ENCODE assay signal across 15 cellular contexts in the genomic region with DNA sequence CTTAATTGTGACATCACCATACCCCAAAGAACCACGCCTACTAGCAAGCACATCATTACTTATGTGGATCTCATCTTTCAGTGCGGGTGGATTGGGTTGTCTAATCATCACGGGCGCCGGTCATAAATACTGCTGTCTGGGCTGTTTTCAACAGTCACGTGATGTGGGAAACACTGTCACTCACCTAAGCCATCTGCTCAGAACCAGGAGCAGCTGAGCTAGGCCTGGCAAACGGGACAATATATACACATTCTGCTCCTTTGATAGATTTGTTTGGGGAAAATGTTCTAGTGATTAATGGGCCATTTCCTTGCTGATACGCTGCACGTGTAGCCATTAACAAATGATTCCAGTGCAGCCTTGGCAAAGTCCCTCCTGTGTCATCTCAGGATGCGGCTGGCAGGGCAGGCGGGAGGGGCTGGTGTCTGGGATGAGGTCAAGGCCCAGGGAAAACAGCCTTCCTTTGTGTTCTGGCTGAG.
DNase-seq lines count a peak whose midpoint lies in the region; ATAC-seq and TF ChIP-seq lines count a peak whose summit lies in the region.
"Had no signal": no experiment of that assay in that cellular context is flagged by ENCODE, and none has a peak within 500 bp of the region (broad histone marks: within the 10 kb centered on the region; RNA-seq: fewer than 3 reads in every experiment).

No MANE protein-coding gene starts in this region.

- no peaks in the 10 kb centered on the region for H3K4me1 ChIP-seq in liver (ENCODE audit: control insufficient read depth in 4 of 4, insufficient read depth in 4 of 4, low read length in 3 of 4)

- no peak overlapping the region for H3K27ac ChIP-seq in liver (ENCODE audit: low read depth in 1 of 2, low read length in 2 of 2)

- H3K4me3 ChIP-seq in AG10803 (ENCODE audit: low read length): no peak overlapping the region
- H3K4me3 ChIP-seq in liver (ENCODE audit: low read depth in 1 of 3, low read length in 3 of 3): no peak overlapping the region

- H3K9me3 ChIP-seq in liver (ENCODE audit: control insufficient read depth in 4 of 4, low read length in 3 of 4): no peaks in the 10 kb centered on the region

- TF ChIP-seq RAD21 in liver (IDR thresholded peaks at IDR 0.05): peak in 1 of 2 donors; percentile 4

- peak; percentile 14 for DNase-seq in AG10803 (ENCODE audit: low read depth)
- DNase-seq in NCI-H1694 (lab: John Stamatoyannopoulos, UW): peak; percentile 97
- DNase-seq in amniotic epithelial cell (ENCODE audit: low read depth): peak; percentile 34
- no peak for DNase-seq in stimulated activated naive CD8-positive, alpha-beta T cell treated with anti-CD3 and anti-CD28 coated beads, Interleukin-15, Interleukin-2, amounts not matched to agents 100 U/mL and 50 U/mL, for 24 hours
- DNase-seq in ureter (ENCODE audit: low spot score): no peak
- DNase-seq: activated CD8-positive, alpha-beta memory T cell treated with anti-CD3 and anti-CD28 coated beads, Interleukin-2, amount 50 U/mL, for 4 hours; effector memory CD8-positive, alpha-beta T cell; hippocampal formation; IMR-90; mammary epithelial cell; NCI-H2029; stimulated activated naive B cell treated with anti-CD40 and anti-IgM and Interleukin-4, amounts not matched to agents 10 μg/mL and 1 μg/mL and 100 μg/mL, for 72 hours had no signal

- H3K9ac ChIP-seq in liver (ENCODE audit: low read depth in 1 of 2, low read length in 2 of 2): no peak overlapping the region

- 71% methylated on average over 11 of the region's 11 CpGs for WGBS in liver

- H3K27me3 ChIP-seq in liver (ENCODE audit: control insufficient read depth in 4 of 4, insufficient read depth in 4 of 4, low read length in 3 of 4): no peaks in the 10 kb centered on the region

- ATAC-seq in stimulated activated naive CD8-positive, alpha-beta T cell treated with anti-CD3 and anti-CD28 coated beads, Interleukin-15, Interleukin-2, amounts not matched to agents 100 U/mL and 50 U/mL, for 24 hours: no peak
- ATAC-seq in GM18520 (IDR thresholded peaks at IDR 0.05; ENCODE audit: unreplicated experiment) (no peak), HG03280 (IDR thresholded peaks at IDR 0.05; ENCODE audit: unreplicated experiment) (no peak)
- ATAC-seq: effector memory CD8-positive, alpha-beta T cell; stimulated activated naive B cell treated with anti-CD40 and anti-IgM and Interleukin-4, amounts not matched to agents 10 μg/mL and 1 μg/mL and 100 μg/mL, for 72 hours had no signal

- TF ChIP-seq CTCF in AG10803 (conservative IDR thresholded peaks at IDR 0.05; ENCODE audit: low read length) (no peak), liver (IDR thresholded peaks at IDR 0.05; ENCODE audit: low read depth, low read length, missing input control) (no peak)

- H3K36me3 ChIP-seq in liver (ENCODE audit: control insufficient read depth in 4 of 4, insufficient read depth in 3 of 4, low read depth in 1 of 4, low read length in 3 of 4): no peaks in the 10 kb centered on the region

TF ChIP-seq in liver, 16 proteins besides CTCF, POLR2A, EP300 and RAD21:
- no peak for TF ChIP-seq SP1 (IDR thresholded peaks at IDR 0.05)
- TF ChIP-seq NR2F2 (IDR thresholded peaks at IDR 0.05): peak; percentile 46
- TF ChIP-seq GABPA (IDR thresholded peaks at IDR 0.05 in 1 of 2, conservative IDR thresholded peaks at IDR 0.05 in 1 of 2): no peak

Comparison
In these comparisons a context has a peak if more than half of its experiments do, and no peak if none do; other contexts are left out.
1. DNase-seq: peak in AG10803 (single experiment), NCI-H1694 (single experiment) and amniotic epithelial cell (single experiment); none in stimulated activated naive CD8-positive, alpha-beta T cell treated with anti-CD3 and anti-CD28 coated beads, Interleukin-15, Interleukin-2, amounts not matched to agents 100 U/mL and 50 U/mL, for 24 hours (single experiment) and ureter (single experiment).